ENCODE assay signal across 8 cellular contexts in the genomic region with DNA sequence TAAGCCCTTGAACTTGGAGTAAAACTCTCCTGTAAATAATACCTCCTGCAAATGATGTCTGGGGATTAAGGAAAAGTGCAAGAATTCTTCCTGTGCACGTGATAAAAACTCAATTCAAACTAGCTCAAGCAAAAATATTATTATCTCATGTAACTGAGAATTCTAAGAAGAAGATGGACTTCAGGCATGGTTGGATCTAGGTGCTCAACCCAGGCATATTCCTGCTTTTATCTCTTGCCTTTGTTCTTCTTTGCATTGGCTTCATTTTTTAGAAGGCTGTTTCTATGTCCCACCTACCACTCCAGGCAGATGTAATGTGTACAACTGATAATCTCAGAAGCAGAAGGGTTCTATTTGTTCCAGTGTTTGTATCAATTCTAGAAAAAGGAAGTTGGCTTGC.
"Had no signal": no experiment of that assay in that cellular context is flagged by ENCODE, and none has a peak within 500 bp of the region (broad histone marks: within the 10 kb centered on the region; RNA-seq: fewer than 3 reads in every experiment).

No MANE protein-coding gene starts in this region.

- FAIRE-seq: G401.6, GM12878, GM12891, GM12892, GM18507, GM19239 had no signal

- H3K4me3 ChIP-seq: GM12878 had no signal

- ATAC-seq: GM12878 had no signal

- DNase-seq: GDM1, GF-D8 had no signal
